ENCODE assay signal across 8 cellular contexts in the genomic region with DNA sequence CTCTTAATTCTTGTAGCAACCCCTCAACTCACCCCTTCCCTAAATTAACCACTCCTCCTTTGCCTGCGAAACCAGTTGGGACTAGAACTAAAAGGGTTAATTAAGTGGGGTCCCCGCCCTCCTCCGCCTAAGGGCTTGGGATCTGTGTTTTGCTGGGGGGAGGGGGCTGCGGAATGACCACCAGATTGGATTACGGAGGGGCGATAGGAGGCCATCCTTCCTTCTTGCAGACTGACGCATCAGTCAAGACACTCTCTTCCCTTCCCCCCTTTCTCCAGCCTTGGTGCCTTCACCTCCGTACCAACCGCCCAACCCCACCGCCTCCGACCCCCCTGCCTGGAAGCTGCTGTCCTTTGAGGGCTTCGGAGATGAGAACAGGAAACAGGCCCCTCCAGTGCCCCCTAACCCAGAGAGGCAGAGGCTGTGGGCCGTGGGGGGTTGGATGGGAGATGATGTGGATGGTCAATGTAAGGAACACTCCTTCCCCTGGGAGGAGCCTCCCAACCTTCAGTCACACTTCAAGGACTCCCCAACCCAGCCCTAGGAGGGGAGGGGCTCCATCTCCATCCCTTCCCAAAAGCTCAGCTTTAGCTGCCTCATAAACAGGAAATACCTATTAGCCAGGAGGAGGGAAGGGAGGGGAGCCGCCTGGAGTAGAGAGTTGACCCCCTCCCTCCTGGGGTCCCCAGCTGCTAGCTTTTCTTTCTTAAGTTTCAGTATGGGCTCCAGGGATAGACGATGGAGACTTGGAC. TPM values are rescaled to one million over a fixed set of nuclear protein-coding genes. Genes with fewer than 3 reads are reported as not detected.
A peak's percentile ranks its signal among the peaks of the same experiment; 100 is the strongest.
DNase-seq lines count a peak whose midpoint lies in the region; ATAC-seq and TF ChIP-seq lines count a peak whose summit lies in the region.

No MANE protein-coding gene starts in this region.

- H3K36me3 ChIP-seq in SK-N-SH (replicated peaks in 1 of 2; ENCODE audit: control insufficient read depth in 1 of 2, insufficient read depth in 2 of 2, low read length in 1 of 2), result no peaks in the 10 kb centered on the region
- H3K36me3 ChIP-seq in thyroid gland, result no peaks in the 10 kb centered on the region

- 13% methylated on average over 12 of the region's 15 CpGs for WGBS in SK-N-SH (ENCODE audit: low lambda C conversion rate)
- WGBS in thyroid gland, 2 donors, result 3 to 5% methylated on average over 9 to 15 of the region's 15 CpGs

- TF ChIP-seq POLR2A in thyroid gland (IDR thresholded peaks at IDR 0.05), result peak in 1 of 2 donors; percentile 66

- H2AFZ ChIP-seq in SK-N-SH (ENCODE audit: low read depth), result peak overlapping the region; percentile 75; the same call in 1 of the 2 replicates

- H3K4me1 Mint-ChIP-seq in activated naive CD4-positive, alpha-beta T cell treated with anti-CD3 and anti-CD28 coated beads for 36 hours (ENCODE audit: low read depth), result peaks cover 30% of the 10 kb centered on the region
- H3K4me1 Mint-ChIP-seq in effector memory CD8-positive, alpha-beta T cell (ENCODE audit: low read depth in 2 of 2), result peaks cover 43 to 45% of the 10 kb centered on the region in 2 donors
- peaks cover 43% of the 10 kb centered on the region for H3K4me1 Mint-ChIP-seq in memory B cell

- H3K27ac ChIP-seq in SK-N-SH (ENCODE audit: low read depth in 2 of 2, low read length in 1 of 2) (peak overlapping the region; percentile 86 to 99), thyroid gland (peak overlapping the region; percentile 91 to 98 (median 97))

- peaks cover 21% of the 10 kb centered on the region for H3F3A ChIP-seq in SK-N-SH (replicated peaks; ENCODE audit: insufficient read depth)

- H3K27me3 ChIP-seq in SK-N-SH (ENCODE audit: insufficient read depth) (no peaks in the 10 kb centered on the region), thyroid gland (no peaks in the 10 kb centered on the region)

- no peaks in the 10 kb centered on the region for H3K9me3 Mint-ChIP-seq in activated naive CD4-positive, alpha-beta T cell treated with anti-CD3 and anti-CD28 coated beads for 36 hours
- H3K9me3 Mint-ChIP-seq in effector memory CD8-positive, alpha-beta T cell, result no peaks in the 10 kb centered on the region
- H3K9me3 Mint-ChIP-seq in memory B cell, result no peaks in the 10 kb centered on the region

- DNase-seq in activated naive CD4-positive, alpha-beta T cell treated with anti-CD3 and anti-CD28 coated beads for 36 hours, result peak; percentile 15
- no peak for DNase-seq in activated naive CD4-positive, alpha-beta T cell treated with anti-CD3 and anti-CD28 coated beads, Interleukin-2, amount 50 U/mL, for 16 hours
- DNase-seq in SK-N-SH (peak; percentile 74), memory B cell (ENCODE audit: low spot score in 2 of 2) (peak in 1 of 2 donors; percentile 14), thyroid gland (peak; percentile 70 to 76), kidney glomerular epithelial cell (lab: John Stamatoyannopoulos, UW) (no peak)
- DNase-seq in effector memory CD8-positive, alpha-beta T cell, result no peak

- no peak for TF ChIP-seq EP300 in SK-N-SH (IDR thresholded peaks at IDR 0.05; ENCODE audit: borderline replicate concordance in 1 of 2, low read depth in 1 of 2, low read length in 1 of 2)

- POLR2A ChIA-PET in SK-N-SH (lab: Yijun Ruan, JAX), result no interaction called here

- H3K4me3 ChIP-seq in SK-N-SH (ENCODE audit: low read depth in 2 of 2, low read length in 1 of 2) (peak overlapping the region; percentile 84 to 86), thyroid gland (replicated peaks in 1 of 3) (peak overlapping the region; percentile 56 to 73 (median 72))

- no peak for TF ChIP-seq RAD21 in SK-N-SH (IDR thresholded peaks at IDR 0.05; ENCODE audit: low read length)

- no peaks in the 10 kb centered on the region for H3K36me3 Mint-ChIP-seq in activated naive CD4-positive, alpha-beta T cell treated with anti-CD3 and anti-CD28 coated beads for 36 hours (ENCODE audit: low read depth)
- peaks cover 31% of the 10 kb centered on the region for H3K36me3 Mint-ChIP-seq in effector memory CD8-positive, alpha-beta T cell (ENCODE audit: insufficient read depth)
- H3K36me3 Mint-ChIP-seq in memory B cell, result no peaks in the 10 kb centered on the region

- no peaks in the 10 kb centered on the region for H3K27me3 Mint-ChIP-seq in activated naive CD4-positive, alpha-beta T cell treated with anti-CD3 and anti-CD28 coated beads for 36 hours (ENCODE audit: low read depth)
- H3K27me3 Mint-ChIP-seq in effector memory CD8-positive, alpha-beta T cell, result no peaks in the 10 kb centered on the region
- no peaks in the 10 kb centered on the region for H3K27me3 Mint-ChIP-seq in memory B cell

- CTCF ChIA-PET in activated naive CD4-positive, alpha-beta T cell treated with anti-CD3 and anti-CD28 coated beads for 36 hours (lab: Charles Lee), result interaction anchor here (0.8 kb wide), 1 partner anchor 11 kb away, joined by 3 read pairs; no protein-coding TSS in a partner anchor
- CTCF ChIA-PET in SK-N-SH (lab: Yijun Ruan, JAX), result interaction anchor here (1.1 to 3.6 kb wide), 2 partner anchors 11 to 64 kb away, joined by 3 to 39 read pairs; partner anchors contain the start of gene PPRC1

- H3K4me3 Mint-ChIP-seq in activated naive CD4-positive, alpha-beta T cell treated with anti-CD3 and anti-CD28 coated beads for 36 hours, result peak overlapping the region; percentile 93
- H3K4me3 Mint-ChIP-seq in effector memory CD8-positive, alpha-beta T cell, result peak overlapping the region; percentile 89 to 91
- H3K4me3 Mint-ChIP-seq in memory B cell, result peak overlapping the region; percentile 86

- peak overlapping the region; percentile 94 for H3K4me2 ChIP-seq in SK-N-SH

- H3K27ac Mint-ChIP-seq in activated naive CD4-positive, alpha-beta T cell treated with anti-CD3 and anti-CD28 coated beads for 36 hours, result peak overlapping the region; percentile 83
- H3K27ac Mint-ChIP-seq in effector memory CD8-positive, alpha-beta T cell, result peak overlapping the region; percentile 85 to 93
- H3K27ac Mint-ChIP-seq in memory B cell, result peak overlapping the region; percentile 91

- TF ChIP-seq CTCF in SK-N-SH (IDR thresholded peaks at IDR 0.05), result no peak
- no peak for TF ChIP-seq CTCF in thyroid gland (IDR thresholded peaks at IDR 0.05)

- ATAC-seq in effector memory CD8-positive, alpha-beta T cell (replicated peaks), result no peak
- ATAC-seq in memory B cell (ENCODE audit: low read depth) (no peak), GM21737 (IDR thresholded peaks at IDR 0.05; ENCODE audit: unreplicated experiment) (no peak)

- H4K20me1 ChIP-seq in SK-N-SH (ENCODE audit: insufficient read depth), result no peaks in the 10 kb centered on the region

- H3K4me1 ChIP-seq in SK-N-SH (ENCODE audit: control insufficient read depth in 1 of 2, insufficient read depth in 2 of 2, low read depth in 1 of 2, low read length in 1 of 2), result peaks cover 34 to 47% of the 10 kb centered on the region in 2 experiments
- peaks cover 34 to 39% of the 10 kb centered on the region in 2 donors for H3K4me1 ChIP-seq in thyroid gland

- H3K9ac ChIP-seq in SK-N-SH, result peak overlapping the region; percentile 84

- H3K9me2 ChIP-seq in SK-N-SH, result no peaks in the 10 kb centered on the region

- peaks cover 43% of the 10 kb centered on the region for H3K79me2 ChIP-seq in SK-N-SH (ENCODE audit: insufficient read depth)

- H3K9me3 ChIP-seq in SK-N-SH (no peaks in the 10 kb centered on the region), thyroid gland (no peaks in the 10 kb centered on the region)

- intact Hi-C loops in activated naive CD4-positive, alpha-beta T cell treated with anti-CD3 and anti-CD28 coated beads for 36 hours (cut with micrococcal nuclease), result no loop called here
- intact Hi-C loops in thyroid gland (cut with DNase I), result no loop called here

TF ChIP-seq in SK-N-SH, 30 proteins besides CTCF, POLR2A, EP300 and RAD21 (continues in another document):
- TF ChIP-seq ELF1 (IDR thresholded peaks at IDR 0.05), result no peak
- TF ChIP-seq POLR2AphosphoS5 (IDR thresholded peaks at IDR 0.05; ENCODE audit: low read depth, low read length), result peak; percentile 49; the same call in 1 of the 2 replicates
- TF ChIP-seq GATA2 (CRISPR knock-in tag; IDR thresholded peaks at IDR 0.05), result no peak
- TF ChIP-seq MEF2A (IDR thresholded peaks at IDR 0.05; ENCODE audit: borderline replicate concordance, low read depth), result no peak
- TF ChIP-seq YY1 (IDR thresholded peaks at IDR 0.05; ENCODE audit: low read depth), result no peak
- TF ChIP-seq GABPA (IDR thresholded peaks at IDR 0.05; ENCODE audit: low read depth), result 0 out of 2 replicates have a peak, but pooled peaks have one; percentile 21
- TF ChIP-seq SMC3 (IDR thresholded peaks at IDR 0.05; ENCODE audit: low read depth, low read length), result no peak
- TF ChIP-seq MXI1 (IDR thresholded peaks at IDR 0.05; ENCODE audit: low read depth, low read length), result no peak
- TF ChIP-seq, protein P1, sequence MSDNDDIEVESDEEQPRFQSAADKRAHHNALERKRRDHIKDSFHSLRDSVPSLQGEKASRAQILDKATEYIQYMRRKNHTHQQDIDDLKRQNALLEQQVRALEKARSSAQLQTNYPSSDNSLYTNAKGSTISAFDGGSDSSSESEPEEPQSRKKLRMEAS (IDR thresholded peaks at IDR 0.05; ENCODE audit: low read depth), result peak; percentile 34; the same call in 1 of the 2 replicates
- TF ChIP-seq SIN3A (IDR thresholded peaks at IDR 0.05; ENCODE audit: borderline replicate concordance, low read depth, low read length), result no peak
- TF ChIP-seq NRF1 (IDR thresholded peaks at IDR 0.05; ENCODE audit: low read depth, low read length), result no peak

RNA-seq across cellular contexts. Expression of gene LDB1, which starts 1.0 kb away (rescaled TPM):
- 10 to 100 TPM; 46.5 to 46.6 TPM for total RNA-seq in activated naive CD4-positive, alpha-beta T cell treated with anti-CD3 and anti-CD28 coated beads for 36 hours
- polyA plus RNA-seq in SK-N-SH (2012; rRNA removed), result 85.9 and 113 TPM in 2 replicates
- polyA plus RNA-seq in SK-N-SH (2012; cell fraction: cytosol; rRNA removed), result 31.9 and 39.8 TPM in 2 replicates
- 361 and 398 TPM in 2 replicates for polyA plus RNA-seq in SK-N-SH (2012; cell fraction: nucleus; rRNA removed)
- 10 to 100 TPM; 49.8 to 67.3 (median 54.8) TPM for total RNA-seq in thyroid gland

RNA-seq across cellular contexts. Expression of gene PPRC1, which starts 11.7 kb away (rescaled TPM):
- 10 to 100 TPM; 54.6 to 55.0 TPM for total RNA-seq in activated naive CD4-positive, alpha-beta T cell treated with anti-CD3 and anti-CD28 coated beads for 36 hours
- polyA plus RNA-seq in SK-N-SH (2012; rRNA removed), result 22.6 and 23.1 TPM in 2 replicates
- polyA plus RNA-seq in SK-N-SH (2012; cell fraction: cytosol; rRNA removed), result 9.6 and 13.0 TPM in 2 replicates
- polyA plus RNA-seq in SK-N-SH (2012; cell fraction: nucleus; rRNA removed), result 77.6 and 92.4 TPM in 2 replicates
- 10 to 100 TPM; 11.7 to 27.5 (median 16.6) TPM for total RNA-seq in thyroid gland

RNA-seq across cellular contexts. Expression of gene NOLC1, which starts 31.0 kb away (rescaled TPM):
- total RNA-seq in activated naive CD4-positive, alpha-beta T cell treated with anti-CD3 and anti-CD28 coated beads for 36 hours, result 100 to 1,000 TPM; 182 to 194 TPM
- 71.8 and 94.6 TPM in 2 replicates for polyA plus RNA-seq in SK-N-SH (2012; rRNA removed)
- polyA plus RNA-seq in SK-N-SH (2012; cell fraction: cytosol; rRNA removed), result 83.4 and 99.2 TPM in 2 replicates
- polyA plus RNA-seq in SK-N-SH (2012; cell fraction: nucleus; rRNA removed), result 79.8 and 108 TPM in 2 replicates
- total RNA-seq in thyroid gland, result 10 to 100 TPM; 52.7 to 80.8 (median 65.1) TPM

RNA-seq across cellular contexts. Expression of gene HPS6, which starts 56.0 kb away (rescaled TPM):
- total RNA-seq in activated naive CD4-positive, alpha-beta T cell treated with anti-CD3 and anti-CD28 coated beads for 36 hours, result 1 to 10 TPM; 8.7 to 8.8 TPM
- polyA plus RNA-seq in SK-N-SH (2012; rRNA removed), result 7.3 and 7.8 TPM in 2 replicates
- polyA plus RNA-seq in SK-N-SH (2012; cell fraction: cytosol; rRNA removed), result 4.0 and 6.5 TPM in 2 replicates
- 5.2 and 5.8 TPM in 2 replicates for polyA plus RNA-seq in SK-N-SH (2012; cell fraction: nucleus; rRNA removed)
- total RNA-seq in thyroid gland, result 10 to 100 TPM; 18.7 to 28.5 (median 23.8) TPM

Comparison
In these comparisons a context has a peak if more than half of its experiments do, and no peak if none do; other contexts are left out.
1. DNase-seq: peak in activated naive CD4-positive, alpha-beta T cell treated with anti-CD3 and anti-CD28 coated beads for 36 hours (single experiment), SK-N-SH (single experiment) and thyroid gland (2 of 2); none in activated naive CD4-positive, alpha-beta T cell treated with anti-CD3 and anti-CD28 coated beads, Interleukin-2, amount 50 U/mL, for 16 hours (single experiment), effector memory CD8-positive, alpha-beta T cell (0 of 3) and kidney glomerular epithelial cell (single experiment).
2. Peak in every context shown above with its lines, with median percentiles within 50 percentile points of each other: H3K27ac Mint-ChIP-seq and H3K4me3 Mint-ChIP-seq.